In the genomic region with DNA sequence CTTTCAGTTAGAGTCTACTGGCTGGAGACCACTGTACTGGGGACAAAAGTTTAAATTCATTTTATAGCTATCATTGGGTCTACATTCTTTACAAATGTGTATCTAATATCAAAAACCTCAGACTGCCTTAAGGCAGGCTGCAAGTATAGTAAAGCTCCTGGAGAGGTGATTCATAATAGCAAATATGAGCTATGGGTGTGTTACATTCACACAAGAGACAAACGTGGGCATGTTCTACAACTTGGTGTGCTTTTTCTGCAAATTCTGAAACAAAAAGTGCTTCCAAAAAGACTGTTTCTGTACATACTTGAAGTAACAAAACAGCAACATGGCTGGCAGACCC, we compare ENCODE assay signal across 16 cellular contexts.
DNase-seq lines count a peak whose midpoint lies in the region; ATAC-seq, FAIRE-seq and TF ChIP-seq lines count a peak whose summit lies in the region.
"Had no signal": no experiment of that assay in that cellular context is flagged by ENCODE, and none has a peak within 500 bp of the region (broad histone marks: within the 10 kb centered on the region; RNA-seq: fewer than 3 reads in every experiment).

No MANE protein-coding gene starts in this region.

- no peak for ATAC-seq in GM21737 (IDR thresholded peaks at IDR 0.05; ENCODE audit: unreplicated experiment)
- ATAC-seq: naive thymus-derived CD8-positive, alpha-beta T cell; psoas muscle had no signal

- H2AFZ ChIP-seq in osteoblast (ENCODE audit: low read length) = peak overlapping the region; percentile 24

- H3K36me3 ChIP-seq in osteoblast (ENCODE audit: insufficient read depth, low read length) = peaks cover 8% of the 10 kb centered on the region

- H3K4me1 ChIP-seq in osteoblast (ENCODE audit: insufficient read depth, low read length) = no peaks in the 10 kb centered on the region
- H3K4me1 ChIP-seq: ascending aorta, BLaER1, psoas muscle had no signal

- no peak for FAIRE-seq in GM12891 (lab: Jason Lieb, UNC)
- FAIRE-seq: H1 had no signal

- no peaks in the 10 kb centered on the region for H3K9me3 ChIP-seq in osteoblast (ENCODE audit: low read depth, low read length)
- H3K9me3 ChIP-seq: ascending aorta, BLaER1, psoas muscle, testis had no signal

- no peaks in the 10 kb centered on the region for H4K20me1 ChIP-seq in osteoblast (ENCODE audit: insufficient read depth, low read length)
- H4K20me1 ChIP-seq: BLaER1 had no signal

- H3K27ac ChIP-seq in osteoblast (ENCODE audit: low read depth, low read length) = no peak overlapping the region
- H3K27ac ChIP-seq: ascending aorta, BLaER1, psoas muscle, testis had no signal

- TF ChIP-seq POLR2A in GM12891 (IDR thresholded peaks at IDR 0.05; ENCODE audit: low read depth, low read length) = no peak

- H3K4me2 ChIP-seq in osteoblast (ENCODE audit: insufficient read depth, low read length) = peak overlapping the region; percentile 41
- H3K4me2 ChIP-seq: BLaER1 had no signal

- no peak for TF ChIP-seq CTCF in osteoblast (IDR thresholded peaks at IDR 0.05; ENCODE audit: extremely low read depth, low read depth, low read length)

- no peaks in the 10 kb centered on the region for H3K27me3 ChIP-seq in osteoblast (ENCODE audit: insufficient read depth, low read length)
- H3K27me3 ChIP-seq: ascending aorta, BLaER1, testis had no signal

- no peaks in the 10 kb centered on the region for H3K79me2 ChIP-seq in osteoblast (ENCODE audit: insufficient read depth, low read length)

- DNase-seq in GM03348 (ENCODE audit: low spot score) (peak; percentile 22), RPMI7951 (ENCODE audit: low read depth) (peak; percentile 72), dedifferentiated amniotic fluid mesenchymal stem cell (ENCODE audit: extremely low spot score) (peak; percentile 63), osteoblast (ENCODE audit: insufficient read length, low spot score, missing footprints) (no peak), GM12891 (ENCODE audit: insufficient read length, low spot score) (no peak), DMS79 (lab: John Stamatoyannopoulos, UW) (no peak)
- DNase-seq in stimulated activated CD4-positive, alpha-beta T cell treated with anti-CD3 and anti-CD28 coated beads, Interleukin-2, amount 100 ng/mL, for 24 hours = no peak
- DNase-seq: activated gamma-delta T cell treated with Interleukin-2 at 50 U/mL for 16 hours; naive thymus-derived CD8-positive, alpha-beta T cell; NCI-H82; psoas muscle; testis had no signal

- no peak overlapping the region for H3K4me3 ChIP-seq in osteoblast (ENCODE audit: insufficient read depth, low read length)
- H3K4me3 ChIP-seq: ascending aorta, BLaER1, psoas muscle, testis had no signal

TF ChIP-seq in GM12891, 5 proteins besides CTCF, POLR2A, EP300 and RAD21:
- TF ChIP-seq TAF1 (IDR thresholded peaks at IDR 0.05; ENCODE audit: low read depth, low read length) (no peak), POU2F2 (IDR thresholded peaks at IDR 0.05; ENCODE audit: low read depth, low read length) (no peak), POLR2AphosphoS5 (IDR thresholded peaks at IDR 0.05; ENCODE audit: low read depth, low read length) (no peak), PAX5 (IDR thresholded peaks at IDR 0.05; ENCODE audit: insufficient read depth, low read length, severe bottlenecking) (no peak), SPI1 (IDR thresholded peaks at IDR 0.05; ENCODE audit: low read depth, low read length) (no peak)
TF ChIP-seq in GM12891: peak in this region for 0.

Comparison
In these comparisons a context has a peak if more than half of its experiments do, and no peak if none do; other contexts are left out.
1. DNase-seq: peak in GM03348 (single experiment), RPMI7951 (single experiment) and dedifferentiated amniotic fluid mesenchymal stem cell (single experiment); none in osteoblast (single experiment), GM12891 (single experiment), DMS79 (single experiment) and stimulated activated CD4-positive, alpha-beta T cell treated with anti-CD3 and anti-CD28 coated beads, Interleukin-2, amount 100 ng/mL, for 24 hours (0 of 2).